Comparison of ENCODE assay signal across 25 cellular contexts in the genomic region with DNA sequence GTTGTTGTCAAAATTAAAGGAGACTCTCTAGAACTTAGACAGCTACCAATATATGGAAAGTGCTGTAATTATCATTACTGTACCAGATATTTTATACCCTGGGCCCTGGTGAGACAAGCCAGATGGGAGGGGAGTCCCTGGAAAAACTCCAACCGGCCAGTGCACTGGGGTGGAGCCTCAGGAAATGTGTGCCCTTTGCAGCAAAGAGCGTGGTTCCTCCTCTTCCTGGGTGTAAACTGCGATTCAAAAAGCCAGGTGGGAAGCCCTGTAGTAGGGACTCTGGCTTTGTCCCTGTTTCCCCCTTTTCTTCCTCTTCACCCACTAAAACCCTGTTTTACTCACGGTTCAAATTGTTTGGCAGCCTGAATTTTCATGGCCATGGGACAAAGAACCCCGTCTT.
"Had no signal": no experiment of that assay in that cellular context is flagged by ENCODE, and none has a peak within 500 bp of the region (broad histone marks: within the 10 kb centered on the region; RNA-seq: fewer than 3 reads in every experiment).

No MANE protein-coding gene starts in this region.

- FAIRE-seq: endothelial cell of umbilical vein had no signal

- H3K36me3 ChIP-seq: right atrium auricular region, spleen, transverse colon, WERI-Rb-1 had no signal

- H3K4me3 ChIP-seq: psoas muscle, right atrium auricular region, spleen, testis, transverse colon had no signal

- H3K36me3 Mint-ChIP-seq: immature natural killer cell had no signal

- H3K4me1 Mint-ChIP-seq: immature natural killer cell; naive thymus-derived CD4-positive, alpha-beta T cell had no signal

- H3K27me3 ChIP-seq: spleen, testis, transverse colon had no signal

- DNase-seq: activated CD4-positive, alpha-beta T cell treated with anti-CD3 and anti-CD28 coated beads for 48 hours; activated CD4-positive, alpha-beta T cell treated with anti-CD3 and anti-CD28 coated beads, Interleukin-2, amount 50 U/mL, for 48 hours; activated CD8-positive, alpha-beta memory T cell treated with anti-CD3 and anti-CD28 coated beads, Interleukin-2, amount 50 U/mL, for 48 hours; activated gamma-delta T cell treated with Interleukin-2 at 50 U/mL for 16 hours; activated naive CD4-positive, alpha-beta T cell treated with anti-CD3 and anti-CD28 coated beads, Interleukin-2, amount 50 U/mL, for 16 hours; activated T-cell treated with anti-CD3 and anti-CD28 coated beads, Interleukin-2, amount 50 U/mL, for 24 hours; amniotic stem cell; caudate nucleus; cortex of kidney; effector memory CD8-positive, alpha-beta T cell; head of caudate nucleus; hypothalamus; immature natural killer cell; midbrain; naive thymus-derived CD4-positive, alpha-beta T cell; occipital lobe; psoas muscle; spleen; stimulated activated naive CD4-positive, alpha-beta T cell; testis; transverse colon; WERI-Rb-1 had no signal

- H3K9ac ChIP-seq: parathyroid adenoma had no signal

- H3K4me1 ChIP-seq: parathyroid adenoma, psoas muscle, right atrium auricular region, spleen, testis, transverse colon had no signal

- H3K27me3 Mint-ChIP-seq: activated T-cell treated with anti-CD3 and anti-CD28 coated beads, Interleukin-2, amount 50 U/mL, for 24 hours; effector memory CD8-positive, alpha-beta T cell; naive thymus-derived CD4-positive, alpha-beta T cell had no signal

- H3K4me3 Mint-ChIP-seq: activated T-cell treated with anti-CD3 and anti-CD28 coated beads, Interleukin-2, amount 50 U/mL, for 24 hours; effector memory CD8-positive, alpha-beta T cell; immature natural killer cell; naive thymus-derived CD4-positive, alpha-beta T cell had no signal

- H3K27ac Mint-ChIP-seq: activated T-cell treated with anti-CD3 and anti-CD28 coated beads, Interleukin-2, amount 50 U/mL, for 24 hours; effector memory CD8-positive, alpha-beta T cell; immature natural killer cell; naive thymus-derived CD4-positive, alpha-beta T cell had no signal

- H3K27ac ChIP-seq: parathyroid adenoma, psoas muscle, right atrium auricular region, spleen, testis, transverse colon, WERI-Rb-1 had no signal

- H2AFZ ChIP-seq: parathyroid adenoma had no signal

- H3K79me2 ChIP-seq: parathyroid adenoma had no signal

- H3K9me3 ChIP-seq: psoas muscle, right atrium auricular region, testis, transverse colon had no signal
